1 cellular context compared by ENCODE assay signal in genomic region chr6:109478848-109479624, GRCh38.
TF ChIP-seq lines count a peak whose summit lies in the region.

No MANE protein-coding gene starts in this region.

TF ChIP-seq in K562, 482 proteins besides CTCF, POLR2A, EP300 and RAD21:
- TF ChIP-seq ZBTB26 (CRISPR knock-in tag; IDR thresholded peaks at IDR 0.05), result no peak
- TF ChIP-seq USF2 (CRISPR knock-in tag; IDR thresholded peaks at IDR 0.05), result 0 out of 2 replicates have a peak, but pooled peaks have one; percentile 23
- 0 out of 2 replicates have a peak, but pooled peaks have one; percentile 14 for TF ChIP-seq RAD51 (IDR thresholded peaks at IDR 0.05; ENCODE audit: borderline replicate concordance, low read depth)
- TF ChIP-seq ZEB2 (IDR thresholded peaks at IDR 0.05), result no peak
